In the genomic region with DNA sequence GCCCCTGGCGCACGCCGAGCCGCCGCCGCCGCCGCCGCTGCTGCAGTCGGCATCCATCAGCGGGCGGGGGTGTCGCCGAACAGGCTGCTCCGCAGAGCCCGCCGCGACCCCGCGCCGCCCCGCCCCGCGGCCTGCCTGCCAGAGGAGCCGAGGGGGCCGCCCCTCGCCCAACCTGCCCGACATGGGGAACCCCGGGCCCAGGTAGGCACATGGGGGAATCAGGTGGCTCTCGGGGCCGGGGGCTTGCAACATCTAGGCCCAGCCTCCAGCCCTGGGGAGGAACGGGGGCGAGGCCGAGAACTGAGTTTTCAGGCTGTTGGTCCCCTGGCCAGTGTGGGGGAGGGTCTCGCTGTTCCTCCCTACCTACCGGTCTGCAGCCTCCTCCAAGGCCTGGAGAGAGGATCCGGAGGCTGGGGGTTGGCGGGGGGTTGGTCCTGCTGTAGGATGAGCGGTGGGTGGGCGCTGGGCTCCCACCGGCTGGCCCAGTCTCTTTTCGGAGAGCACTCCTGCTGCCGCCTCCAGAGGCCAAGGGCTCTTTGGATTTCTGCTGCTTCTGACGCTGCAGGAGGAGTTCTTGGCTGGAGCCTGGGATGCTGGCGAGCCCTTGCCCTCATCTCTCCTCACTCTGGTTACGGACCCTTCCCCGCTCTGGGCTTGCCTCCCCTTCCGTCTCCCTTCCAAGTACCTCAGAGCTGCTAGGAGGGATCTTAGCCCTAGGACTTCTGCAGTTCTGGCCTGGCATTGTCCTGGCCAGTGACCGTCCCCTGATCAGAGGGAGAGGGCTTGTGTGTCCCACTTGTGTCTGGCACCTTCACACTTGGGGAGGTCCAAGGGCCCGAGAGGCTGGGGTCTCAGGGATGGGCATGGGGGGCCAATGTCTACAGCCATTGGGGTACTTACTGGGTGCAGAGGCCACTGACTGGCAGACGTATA, we compare ENCODE assay signal across 8 cellular contexts. TPM values are rescaled to one million over a fixed set of nuclear protein-coding genes. Genes with fewer than 3 reads are reported as not detected.
DNase-seq lines count a peak whose midpoint lies in the region; ATAC-seq and TF ChIP-seq lines count a peak whose summit lies in the region.

A gene (plus strand): TSS at position 45 of the 933 bp plus-strand sequence. CDS start 19,038 bp downstream, outside the sequence.

- intact Hi-C loops in activated B cell treated with CpG ODN at 0.5 μM for 24 hours (cut with micrococcal nuclease), result no loop called here

- TF ChIP-seq CTCF in activated B cell treated with CpG ODN at 0.5 μM for 24 hours (IDR thresholded peaks at IDR 0.05), result no peak
- TF ChIP-seq CTCF in glutamatergic neuron (IDR thresholded peaks at IDR 0.05; ENCODE audit: partially characterized antibody, unreplicated experiment), result no peak
- no peak for TF ChIP-seq CTCF in omental fat pad (IDR thresholded peaks at IDR 0.05)

- peaks cover 12% of the 10 kb centered on the region for H3K4me1 Mint-ChIP-seq in activated B cell treated with CpG ODN at 0.5 μM for 24 hours
- H3K4me1 Mint-ChIP-seq in glutamatergic neuron (ENCODE audit: low read depth, unreplicated experiment), result peaks cover 22% of the 10 kb centered on the region

- peak within 1 kb of the TSS; percentile 59 for H3K4me3 Mint-ChIP-seq in activated B cell treated with CpG ODN at 0.5 μM for 24 hours
- peak within 1 kb of the TSS; percentile 84 for H3K4me3 Mint-ChIP-seq in glutamatergic neuron (ENCODE audit: unreplicated experiment)

- CTCF ChIA-PET in activated B cell treated with CpG ODN at 0.5 μM for 24 hours (lab: Charles Lee), result interaction anchor here (0.6 to 3.7 kb wide), 4 partner anchors 10 to 43 kb away, joined by 3 to 26 read pairs (median 6); no protein-coding TSS in a partner anchor

- POLR2A ChIA-PET in activated B cell treated with CpG ODN at 0.5 μM for 24 hours (lab: Charles Lee), result no interaction called here

- H3K27ac Mint-ChIP-seq in activated B cell treated with CpG ODN at 0.5 μM for 24 hours, result no peak within 1 kb of the TSS
- peak within 1 kb of the TSS; percentile 57 for H3K27ac Mint-ChIP-seq in glutamatergic neuron (ENCODE audit: unreplicated experiment)

- DNase-seq in NCI-H2227 (lab: John Stamatoyannopoulos, UW; ENCODE audit: unreplicated experiment) (peak; percentile 69), NCI-H2227 treated with DMSO at 0.1 percent for 48 hours (lab: John Stamatoyannopoulos, UW) (no peak), activated B cell treated with CpG ODN at 0.5 μM for 24 hours (no peak), glutamatergic neuron (peak; percentile 53), omental fat pad (ENCODE audit: low spot score) (no peak)
- DNase-seq in activated CD8-positive, alpha-beta memory T cell treated with anti-CD3 and anti-CD28 coated beads, Interleukin-2, amount 50 U/mL, for 4 hours, result no peak
- DNase-seq in activated CD4-positive, alpha-beta T cell treated with anti-CD3 and anti-CD28 coated beads for 48 hours, result no peak

- H3K27me3 Mint-ChIP-seq in activated B cell treated with CpG ODN at 0.5 μM for 24 hours, result peaks cover 23% of the 10 kb centered on the region
- peaks cover 6% of the 10 kb centered on the region for H3K27me3 Mint-ChIP-seq in glutamatergic neuron (ENCODE audit: unreplicated experiment)

- no peaks in the 10 kb centered on the region for H3K9me3 Mint-ChIP-seq in activated B cell treated with CpG ODN at 0.5 μM for 24 hours
- H3K9me3 Mint-ChIP-seq in glutamatergic neuron (ENCODE audit: unreplicated experiment), result no peaks in the 10 kb centered on the region

- ATAC-seq in activated B cell treated with CpG ODN at 0.5 μM for 24 hours (ENCODE audit: low read depth), result no peak
- ATAC-seq in omental fat pad (ENCODE audit: low FRiP score), result peak; percentile 15
- ATAC-seq in GM18909 (IDR thresholded peaks at IDR 0.05; ENCODE audit: poor library complexity, unreplicated experiment), result no peak

- H3K36me3 Mint-ChIP-seq in activated B cell treated with CpG ODN at 0.5 μM for 24 hours (ENCODE audit: low read depth) (no peaks in the 10 kb centered on the region), glutamatergic neuron (ENCODE audit: unreplicated experiment) (no peaks in the 10 kb centered on the region)

RNA-seq across cellular contexts. Expression of the gene that starts here (rescaled TPM):
- total RNA-seq in activated B cell treated with CpG ODN at 0.5 μM for 24 hours (0.49 and 0.64 TPM in 2 replicates), glutamatergic neuron (ENCODE audit: unreplicated experiment) (54.1 TPM), omental fat pad (10 to 100 TPM; 27.4 to 55.5 (median 46.0) TPM)

Comparison
In these comparisons a context has a peak if more than half of its experiments do, and no peak if none do; other contexts are left out.
1. RNA of the gene that starts here (total RNA-seq): 54.1 TPM in glutamatergic neuron (single experiment) and 27.4 to 55.5 TPM in omental fat pad; 0.49 to 0.64 TPM in activated B cell treated with CpG ODN at 0.5 μM for 24 hours; every median in the first group is over 10 times any median in the second.
2. DNase-seq: peak in NCI-H2227 (single experiment) and glutamatergic neuron (single experiment); none in NCI-H2227 treated with DMSO at 0.1 percent for 48 hours (single experiment), activated B cell treated with CpG ODN at 0.5 μM for 24 hours (single experiment), omental fat pad (single experiment), activated CD8-positive, alpha-beta memory T cell treated with anti-CD3 and anti-CD28 coated beads, Interleukin-2, amount 50 U/mL, for 4 hours (single experiment) and activated CD4-positive, alpha-beta T cell treated with anti-CD3 and anti-CD28 coated beads for 48 hours (single experiment).